In genomic region chr5:138448481-138449398, GRCh38 we compare ENCODE assay signal across 1 cellular context.
A peak's percentile ranks its signal among the peaks of the same experiment; 100 is the strongest.
TF ChIP-seq lines count a peak whose summit lies in the region.

No MANE protein-coding gene starts in this region.

TF ChIP-seq in HEK293, 187 proteins besides CTCF, POLR2A, EP300 and RAD21 (continued from another document):
- TF ChIP-seq PRDM10 (tag by site-specific recombination; IDR thresholded peaks at IDR 0.05) (peak; percentile 90), TSHZ1 (tag by site-specific recombination; IDR thresholded peaks at IDR 0.05; ENCODE audit: borderline replicate concordance) (no peak), GLIS2 (tag by site-specific recombination; IDR thresholded peaks at IDR 0.05) (0 out of 2 replicates have a peak, but pooled peaks have one; percentile 23), ZBTB26 (tag by site-specific recombination; optimal IDR thresholded peaks at IDR 0.05) (no peak), MYNN (tag by site-specific recombination; IDR thresholded peaks at IDR 0.05; ENCODE audit: borderline replicate concordance) (no peak), ZNF843 (tag by site-specific recombination; IDR thresholded peaks at IDR 0.05) (no peak), SCRT1 (tag by site-specific recombination; IDR thresholded peaks at IDR 0.05; ENCODE audit: borderline replicate concordance) (no peak), ZNF202 (tag by site-specific recombination; IDR thresholded peaks at IDR 0.05; ENCODE audit: borderline replicate concordance) (no peak), EGR2 (tag by site-specific recombination; IDR thresholded peaks at IDR 0.05; ENCODE audit: low read depth) (no peak), ZNF366 (tag by site-specific recombination; conservative IDR thresholded peaks at IDR 0.05) (peak; percentile 75), OVOL3 (tag by site-specific recombination; IDR thresholded peaks at IDR 0.05) (no peak), ZNF623 (tag by site-specific recombination; IDR thresholded peaks at IDR 0.05) (no peak), ZNF777 (tag by site-specific recombination; IDR thresholded peaks at IDR 0.05; ENCODE audit: borderline replicate concordance) (no peak), ZBTB1 (tag by site-specific recombination; IDR thresholded peaks at IDR 0.05) (no peak), ZNF768 (tag by site-specific recombination; IDR thresholded peaks at IDR 0.05) (no peak), ZNF585B (tag by site-specific recombination; IDR thresholded peaks at IDR 0.05) (no peak), ZNF23 (tag by site-specific recombination; IDR thresholded peaks at IDR 0.05; ENCODE audit: borderline replicate concordance) (no peak), ZNF629 (tag by site-specific recombination; IDR thresholded peaks at IDR 0.05) (0 out of 2 replicates have a peak, but pooled peaks have one; percentile 8), ZNF354C (tag by site-specific recombination; IDR thresholded peaks at IDR 0.05; ENCODE audit: borderline replicate concordance, low read depth) (no peak), PATZ1 (tag by site-specific recombination; IDR thresholded peaks at IDR 0.05) (no peak), ZBTB7A (tag by site-specific recombination; IDR thresholded peaks at IDR 0.05; ENCODE audit: low read depth) (no peak), ZNF624 (tag by site-specific recombination; IDR thresholded peaks at IDR 0.05) (0 out of 2 replicates have a peak, but pooled peaks have one; percentile 9), ZFP69B (tag by site-specific recombination; IDR thresholded peaks at IDR 0.05) (no peak), ZBTB17 (tag by site-specific recombination; IDR thresholded peaks at IDR 0.05) (peak; percentile 94), ATF2 (tag by site-specific recombination; IDR thresholded peaks at IDR 0.05; ENCODE audit: low read depth) (no peak), ZNF280D (tag by site-specific recombination; IDR thresholded peaks at IDR 0.05) (no peak), KLF16 (tag by site-specific recombination; IDR thresholded peaks at IDR 0.05) (no peak), ELK4 (IDR thresholded peaks at IDR 0.05; ENCODE audit: borderline replicate concordance, low read depth, low read length) (no peak), GLIS1 (tag by site-specific recombination; IDR thresholded peaks at IDR 0.05) (peak; percentile 72), ZNF274 (IDR thresholded peaks at IDR 0.05; ENCODE audit: low read length) (no peak), ZNF274 (tag by site-specific recombination; IDR thresholded peaks at IDR 0.05; ENCODE audit: borderline replicate concordance) (no peak), GFI1B (tag by site-specific recombination; IDR thresholded peaks at IDR 0.05) (0 out of 2 replicates have a peak, but pooled peaks have one; percentile 25), ZNF514 (tag by site-specific recombination; IDR thresholded peaks at IDR 0.05) (no peak), KLF8 (tag by site-specific recombination; IDR thresholded peaks at IDR 0.05) (no peak), ZNF600 (tag by site-specific recombination; IDR thresholded peaks at IDR 0.05) (peak; percentile 26), ZBTB20 (tag by site-specific recombination; IDR thresholded peaks at IDR 0.05) (peak; percentile 92), SP7 (tag by site-specific recombination; IDR thresholded peaks at IDR 0.05) (peak; percentile 36), ZNF555 (tag by site-specific recombination; conservative IDR thresholded peaks at IDR 0.05) (no peak), ZNF645 (tag by site-specific recombination; IDR thresholded peaks at IDR 0.05) (no peak), ZXDB (tag by site-specific recombination; IDR thresholded peaks at IDR 0.05) (no peak), ZNF473 (tag by site-specific recombination; IDR thresholded peaks at IDR 0.05) (no peak), ZIC2 (tag by site-specific recombination; IDR thresholded peaks at IDR 0.05) (peak; percentile 86), ZNF704 (tag by site-specific recombination; IDR thresholded peaks at IDR 0.05) (no peak)
